ENCODE assay signal across 1 cellular context in the genomic region with DNA sequence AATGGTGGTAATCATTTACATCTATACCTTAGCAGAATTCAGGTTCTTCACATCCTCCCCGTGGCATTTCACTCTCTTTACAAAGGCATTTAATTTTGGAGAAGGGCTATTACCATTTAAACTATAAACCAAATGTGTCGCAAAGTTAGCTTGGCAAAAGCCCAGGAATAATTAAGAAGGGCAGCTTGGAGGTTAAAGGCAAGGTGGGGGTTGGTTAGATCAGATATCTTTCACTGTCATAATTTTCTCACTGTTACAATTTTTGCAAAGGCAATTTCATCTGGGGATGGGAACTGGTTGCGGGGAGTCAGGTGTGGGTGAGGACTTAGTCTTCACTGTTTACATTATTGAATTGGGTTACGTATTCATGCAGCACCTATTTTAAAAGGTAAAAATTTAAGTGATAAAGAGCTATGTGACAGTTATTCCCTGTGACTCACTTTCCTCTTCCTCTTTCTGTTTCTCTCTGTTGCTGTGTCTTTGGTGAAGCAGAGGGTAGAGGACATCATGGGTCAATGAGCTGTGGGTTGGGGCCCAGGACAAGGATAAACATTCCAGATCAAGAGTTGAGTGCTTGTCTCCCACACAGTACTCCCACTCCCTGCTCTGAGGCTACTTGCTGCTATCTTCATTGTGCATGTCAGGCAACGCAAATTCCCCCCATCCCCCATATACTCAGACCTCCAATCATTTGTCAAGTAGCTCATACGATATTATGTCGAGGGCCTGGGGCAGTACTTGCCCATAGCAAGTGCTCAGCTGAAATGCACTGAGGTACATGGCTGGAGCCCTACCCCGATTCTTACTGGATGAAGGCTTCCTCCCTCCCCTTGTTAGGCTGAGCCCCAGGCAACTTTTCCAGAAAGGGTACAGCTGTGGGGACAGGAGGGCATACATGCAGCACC.
TF ChIP-seq lines count a peak whose summit lies in the region.

No MANE protein-coding gene starts in this region.

TF ChIP-seq in K562, 482 proteins besides CTCF, POLR2A, EP300 and RAD21 (continued from another document and continues in another):
- TF ChIP-seq ZFP30 (CRISPR knock-in tag; IDR thresholded peaks at IDR 0.05; ENCODE audit: borderline replicate concordance) (no peak), ZEB2 (IDR thresholded peaks at IDR 0.05) (peak; percentile 99), TCFL5 (CRISPR knock-in tag; conservative IDR thresholded peaks at IDR 0.05) (no peak; the same call in 1 of the 2 replicates), KHSRP (IDR thresholded peaks at IDR 0.05) (no peak), YY1 (IDR thresholded peaks at IDR 0.05; ENCODE audit: borderline replicate concordance in 1 of 3, control insufficient read depth in 1 of 3, extremely low read depth in 1 of 3, insufficient read depth in 3 of 3, insufficient read length in 1 of 3, insufficient replicate concordance in 2 of 3, low read depth in 1 of 3, low read length in 2 of 3) (peak in 1 of 3 experiments; percentile 65), BCOR (IDR thresholded peaks at IDR 0.05) (peak; percentile 61; the same call in 1 of the 2 replicates), ZNF133 (CRISPR knock-in tag; IDR thresholded peaks at IDR 0.05) (no peak), ZNF696 (CRISPR knock-in tag; conservative IDR thresholded peaks at IDR 0.05) (no peak), TRIM28 (IDR thresholded peaks at IDR 0.05) (peak; percentile 54; the same call in 1 of the 2 replicates), WHSC1 (IDR thresholded peaks at IDR 0.05; ENCODE audit: low read length) (no peak), CBX8 (IDR thresholded peaks at IDR 0.05; ENCODE audit: borderline replicate concordance, extremely low read depth, low read depth, low read length, poor library complexity, severe bottlenecking) (no peak), BMI1 (IDR thresholded peaks at IDR 0.05; ENCODE audit: low read length) (no peak), FUS (optimal IDR thresholded peaks at IDR 0.05; ENCODE audit: low read depth, low read length) (no peak), KAT2B (IDR thresholded peaks at IDR 0.05; ENCODE audit: low read depth, low read length) (no peak), GATA2 (CRISPR knock-in tag; IDR thresholded peaks at IDR 0.05) (peak; percentile 67), MTF1 (CRISPR knock-in tag; IDR thresholded peaks at IDR 0.05; ENCODE audit: borderline replicate concordance) (0 out of 2 replicates have a peak, but pooled peaks have one; percentile 22), XRCC4 (IDR thresholded peaks at IDR 0.05; ENCODE audit: extremely low read depth, insufficient read depth, insufficient read length) (no peak), TCF7L2 (IDR thresholded peaks at IDR 0.05; ENCODE audit: low read depth, low read length) (no peak), COPS2 (conservative IDR thresholded peaks at IDR 0.05) (no peak), PHF21A (IDR thresholded peaks at IDR 0.05; ENCODE audit: borderline replicate concordance, low read depth) (peak; percentile 93), ZNF445 (CRISPR knock-in tag; IDR thresholded peaks at IDR 0.05; ENCODE audit: low read depth) (no peak; the same call in 1 of the 2 replicates), RHOXF2B (CRISPR knock-in tag; conservative IDR thresholded peaks at IDR 0.05) (no peak), ZNF3 (CRISPR knock-in tag; IDR thresholded peaks at IDR 0.05) (no peak), ZNF316 (IDR thresholded peaks at IDR 0.05) (no peak), SMAD3 (CRISPR knock-in tag; conservative IDR thresholded peaks at IDR 0.05) (peak; percentile 86), RFX7 (CRISPR knock-in tag; IDR thresholded peaks at IDR 0.05) (no peak), ZNF23 (CRISPR knock-in tag; IDR thresholded peaks at IDR 0.05) (no peak), ELF4 (CRISPR knock-in tag; IDR thresholded peaks at IDR 0.05) (peak; percentile 75; the same call in 1 of the 2 replicates), ZNF707 (CRISPR knock-in tag; conservative IDR thresholded peaks at IDR 0.05) (no peak), NFXL1 (CRISPR knock-in tag; IDR thresholded peaks at IDR 0.05) (no peak), SOX6 (IDR thresholded peaks at IDR 0.05) (peak; percentile 92), ETV6 (IDR thresholded peaks at IDR 0.05; ENCODE audit: borderline replicate concordance in 1 of 2, low read depth in 2 of 2, low read length in 1 of 2) (peak; percentile 36 to 84; a peak in 2 of 4 replicates), ETV6 (CRISPR knock-in tag; IDR thresholded peaks at IDR 0.05; ENCODE audit: borderline replicate concordance) (no peak), MAFG (tag; conservative IDR thresholded peaks at IDR 0.05) (no peak), ZNF507 (tag; conservative IDR thresholded peaks at IDR 0.05) (no peak), ZC3H8 (IDR thresholded peaks at IDR 0.05) (no peak), MEF2D (tag; conservative IDR thresholded peaks at IDR 0.05; ENCODE audit: low read depth) (peak; percentile 89), SMAD4 (CRISPR knock-in tag; conservative IDR thresholded peaks at IDR 0.05) (peak; percentile 94), ZNF785 (CRISPR knock-in tag; IDR thresholded peaks at IDR 0.05) (no peak), L3MBTL2 (IDR thresholded peaks at IDR 0.05) (peak; percentile 75), ZSCAN29 (IDR thresholded peaks at IDR 0.05) (no peak), SMARCA5 (IDR thresholded peaks at IDR 0.05) (peak; percentile 60; the same call in 1 of the 2 replicates), ZNF766 (CRISPR knock-in tag; conservative IDR thresholded peaks at IDR 0.05) (peak; percentile 74)
- TF ChIP-seq, protein P1, sequence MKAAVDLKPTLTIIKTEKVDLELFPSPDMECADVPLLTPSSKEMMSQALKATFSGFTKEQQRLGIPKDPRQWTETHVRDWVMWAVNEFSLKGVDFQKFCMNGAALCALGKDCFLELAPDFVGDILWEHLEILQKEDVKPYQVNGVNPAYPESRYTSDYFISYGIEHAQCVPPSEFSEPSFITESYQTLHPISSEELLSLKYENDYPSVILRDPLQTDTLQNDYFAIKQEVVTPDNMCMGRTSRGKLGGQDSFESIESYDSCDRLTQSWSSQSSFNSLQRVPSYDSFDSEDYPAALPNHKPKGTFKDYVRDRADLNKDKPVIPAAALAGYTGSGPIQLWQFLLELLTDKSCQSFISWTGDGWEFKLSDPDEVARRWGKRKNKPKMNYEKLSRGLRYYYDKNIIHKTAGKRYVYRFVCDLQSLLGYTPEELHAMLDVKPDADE (conservative IDR thresholded peaks at IDR 0.05; ENCODE audit: control insufficient read depth, low read depth, low read length) = peak; percentile 80
- TF ChIP-seq, protein P2, sequence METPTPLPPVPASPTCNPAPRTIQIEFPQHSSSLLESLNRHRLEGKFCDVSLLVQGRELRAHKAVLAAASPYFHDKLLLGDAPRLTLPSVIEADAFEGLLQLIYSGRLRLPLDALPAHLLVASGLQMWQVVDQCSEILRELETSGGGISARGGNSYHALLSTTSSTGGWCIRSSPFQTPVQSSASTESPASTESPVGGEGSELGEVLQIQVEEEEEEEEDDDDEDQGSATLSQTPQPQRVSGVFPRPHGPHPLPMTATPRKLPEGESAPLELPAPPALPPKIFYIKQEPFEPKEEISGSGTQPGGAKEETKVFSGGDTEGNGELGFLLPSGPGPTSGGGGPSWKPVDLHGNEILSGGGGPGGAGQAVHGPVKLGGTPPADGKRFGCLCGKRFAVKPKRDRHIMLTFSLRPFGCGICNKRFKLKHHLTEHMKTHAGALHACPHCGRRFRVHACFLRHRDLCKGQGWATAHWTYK (CRISPR knock-in tag; IDR thresholded peaks at IDR 0.05) = no peak
- TF ChIP-seq, protein P3, sequence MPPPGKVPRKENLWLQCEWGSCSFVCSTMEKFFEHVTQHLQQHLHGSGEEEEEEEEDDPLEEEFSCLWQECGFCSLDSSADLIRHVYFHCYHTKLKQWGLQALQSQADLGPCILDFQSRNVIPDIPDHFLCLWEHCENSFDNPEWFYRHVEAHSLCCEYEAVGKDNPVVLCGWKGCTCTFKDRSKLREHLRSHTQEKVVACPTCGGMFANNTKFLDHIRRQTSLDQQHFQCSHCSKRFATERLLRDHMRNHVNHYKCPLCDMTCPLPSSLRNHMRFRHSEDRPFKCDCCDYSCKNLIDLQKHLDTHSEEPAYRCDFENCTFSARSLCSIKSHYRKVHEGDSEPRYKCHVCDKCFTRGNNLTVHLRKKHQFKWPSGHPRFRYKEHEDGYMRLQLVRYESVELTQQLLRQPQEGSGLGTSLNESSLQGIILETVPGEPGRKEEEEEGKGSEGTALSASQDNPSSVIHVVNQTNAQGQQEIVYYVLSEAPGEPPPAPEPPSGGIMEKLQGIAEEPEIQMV (tag; conservative IDR thresholded peaks at IDR 0.05; ENCODE audit: low read depth) = no peak
- TF ChIP-seq, protein P4, sequence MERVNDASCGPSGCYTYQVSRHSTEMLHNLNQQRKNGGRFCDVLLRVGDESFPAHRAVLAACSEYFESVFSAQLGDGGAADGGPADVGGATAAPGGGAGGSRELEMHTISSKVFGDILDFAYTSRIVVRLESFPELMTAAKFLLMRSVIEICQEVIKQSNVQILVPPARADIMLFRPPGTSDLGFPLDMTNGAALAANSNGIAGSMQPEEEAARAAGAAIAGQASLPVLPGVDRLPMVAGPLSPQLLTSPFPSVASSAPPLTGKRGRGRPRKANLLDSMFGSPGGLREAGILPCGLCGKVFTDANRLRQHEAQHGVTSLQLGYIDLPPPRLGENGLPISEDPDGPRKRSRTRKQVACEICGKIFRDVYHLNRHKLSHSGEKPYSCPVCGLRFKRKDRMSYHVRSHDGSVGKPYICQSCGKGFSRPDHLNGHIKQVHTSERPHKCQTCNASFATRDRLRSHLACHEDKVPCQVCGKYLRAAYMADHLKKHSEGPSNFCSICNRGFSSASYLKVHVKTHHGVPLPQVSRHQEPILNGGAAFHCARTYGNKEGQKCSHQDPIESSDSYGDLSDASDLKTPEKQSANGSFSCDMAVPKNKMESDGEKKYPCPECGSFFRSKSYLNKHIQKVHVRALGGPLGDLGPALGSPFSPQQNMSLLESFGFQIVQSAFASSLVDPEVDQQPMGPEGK (CRISPR knock-in tag; IDR thresholded peaks at IDR 0.05; ENCODE audit: borderline replicate concordance) = no peak
- TF ChIP-seq, protein P5, sequence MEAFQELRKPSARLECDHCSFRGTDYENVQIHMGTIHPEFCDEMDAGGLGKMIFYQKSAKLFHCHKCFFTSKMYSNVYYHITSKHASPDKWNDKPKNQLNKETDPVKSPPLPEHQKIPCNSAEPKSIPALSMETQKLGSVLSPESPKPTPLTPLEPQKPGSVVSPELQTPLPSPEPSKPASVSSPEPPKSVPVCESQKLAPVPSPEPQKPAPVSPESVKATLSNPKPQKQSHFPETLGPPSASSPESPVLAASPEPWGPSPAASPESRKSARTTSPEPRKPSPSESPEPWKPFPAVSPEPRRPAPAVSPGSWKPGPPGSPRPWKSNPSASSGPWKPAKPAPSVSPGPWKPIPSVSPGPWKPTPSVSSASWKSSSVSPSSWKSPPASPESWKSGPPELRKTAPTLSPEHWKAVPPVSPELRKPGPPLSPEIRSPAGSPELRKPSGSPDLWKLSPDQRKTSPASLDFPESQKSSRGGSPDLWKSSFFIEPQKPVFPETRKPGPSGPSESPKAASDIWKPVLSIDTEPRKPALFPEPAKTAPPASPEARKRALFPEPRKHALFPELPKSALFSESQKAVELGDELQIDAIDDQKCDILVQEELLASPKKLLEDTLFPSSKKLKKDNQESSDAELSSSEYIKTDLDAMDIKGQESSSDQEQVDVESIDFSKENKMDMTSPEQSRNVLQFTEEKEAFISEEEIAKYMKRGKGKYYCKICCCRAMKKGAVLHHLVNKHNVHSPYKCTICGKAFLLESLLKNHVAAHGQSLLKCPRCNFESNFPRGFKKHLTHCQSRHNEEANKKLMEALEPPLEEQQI (IDR thresholded peaks at IDR 0.05) = peak; percentile 60; the same call in 1 of the 2 replicates
- TF ChIP-seq, protein P6, sequence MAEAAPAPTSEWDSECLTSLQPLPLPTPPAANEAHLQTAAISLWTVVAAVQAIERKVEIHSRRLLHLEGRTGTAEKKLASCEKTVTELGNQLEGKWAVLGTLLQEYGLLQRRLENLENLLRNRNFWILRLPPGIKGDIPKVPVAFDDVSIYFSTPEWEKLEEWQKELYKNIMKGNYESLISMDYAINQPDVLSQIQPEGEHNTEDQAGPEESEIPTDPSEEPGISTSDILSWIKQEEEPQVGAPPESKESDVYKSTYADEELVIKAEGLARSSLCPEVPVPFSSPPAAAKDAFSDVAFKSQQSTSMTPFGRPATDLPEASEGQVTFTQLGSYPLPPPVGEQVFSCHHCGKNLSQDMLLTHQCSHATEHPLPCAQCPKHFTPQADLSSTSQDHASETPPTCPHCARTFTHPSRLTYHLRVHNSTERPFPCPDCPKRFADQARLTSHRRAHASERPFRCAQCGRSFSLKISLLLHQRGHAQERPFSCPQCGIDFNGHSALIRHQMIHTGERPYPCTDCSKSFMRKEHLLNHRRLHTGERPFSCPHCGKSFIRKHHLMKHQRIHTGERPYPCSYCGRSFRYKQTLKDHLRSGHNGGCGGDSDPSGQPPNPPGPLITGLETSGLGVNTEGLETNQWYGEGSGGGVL (CRISPR knock-in tag; IDR thresholded peaks at IDR 0.05) = no peak
- TF ChIP-seq, protein P7, sequence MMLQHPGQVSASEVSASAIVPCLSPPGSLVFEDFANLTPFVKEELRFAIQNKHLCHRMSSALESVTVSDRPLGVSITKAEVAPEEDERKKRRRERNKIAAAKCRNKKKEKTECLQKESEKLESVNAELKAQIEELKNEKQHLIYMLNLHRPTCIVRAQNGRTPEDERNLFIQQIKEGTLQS (IDR thresholded peaks at IDR 0.05) = peak; percentile 89
- TF ChIP-seq, protein P7 (CRISPR knock-in tag; conservative IDR thresholded peaks at IDR 0.05) = no peak
- TF ChIP-seq, protein P8, sequence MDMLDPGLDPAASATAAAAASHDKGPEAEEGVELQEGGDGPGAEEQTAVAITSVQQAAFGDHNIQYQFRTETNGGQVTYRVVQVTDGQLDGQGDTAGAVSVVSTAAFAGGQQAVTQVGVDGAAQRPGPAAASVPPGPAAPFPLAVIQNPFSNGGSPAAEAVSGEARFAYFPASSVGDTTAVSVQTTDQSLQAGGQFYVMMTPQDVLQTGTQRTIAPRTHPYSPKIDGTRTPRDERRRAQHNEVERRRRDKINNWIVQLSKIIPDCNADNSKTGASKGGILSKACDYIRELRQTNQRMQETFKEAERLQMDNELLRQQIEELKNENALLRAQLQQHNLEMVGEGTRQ (CRISPR knock-in tag; IDR thresholded peaks at IDR 0.05) = no peak
- TF ChIP-seq, protein P9, sequence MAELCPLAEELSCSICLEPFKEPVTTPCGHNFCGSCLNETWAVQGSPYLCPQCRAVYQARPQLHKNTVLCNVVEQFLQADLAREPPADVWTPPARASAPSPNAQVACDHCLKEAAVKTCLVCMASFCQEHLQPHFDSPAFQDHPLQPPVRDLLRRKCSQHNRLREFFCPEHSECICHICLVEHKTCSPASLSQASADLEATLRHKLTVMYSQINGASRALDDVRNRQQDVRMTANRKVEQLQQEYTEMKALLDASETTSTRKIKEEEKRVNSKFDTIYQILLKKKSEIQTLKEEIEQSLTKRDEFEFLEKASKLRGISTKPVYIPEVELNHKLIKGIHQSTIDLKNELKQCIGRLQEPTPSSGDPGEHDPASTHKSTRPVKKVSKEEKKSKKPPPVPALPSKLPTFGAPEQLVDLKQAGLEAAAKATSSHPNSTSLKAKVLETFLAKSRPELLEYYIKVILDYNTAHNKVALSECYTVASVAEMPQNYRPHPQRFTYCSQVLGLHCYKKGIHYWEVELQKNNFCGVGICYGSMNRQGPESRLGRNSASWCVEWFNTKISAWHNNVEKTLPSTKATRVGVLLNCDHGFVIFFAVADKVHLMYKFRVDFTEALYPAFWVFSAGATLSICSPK (IDR thresholded peaks at IDR 0.05; ENCODE audit: borderline replicate concordance) = no peak
